Comparison of ENCODE assay signal across 23 cellular contexts in genomic region chr1:52531473-52531872, GRCh38.
"Had no signal": no experiment of that assay in that cellular context is flagged by ENCODE, and none has a peak within 500 bp of the region (broad histone marks: within the 10 kb centered on the region; RNA-seq: fewer than 3 reads in every experiment).

No MANE protein-coding gene starts in this region.

- H3K27ac Mint-ChIP-seq: activated T-helper 17 cell treated with anti-CD3 and anti-CD28 coated beads, Interleukin-2, amount 50 U/mL, for 72 hours; endodermal cell had no signal

- H3K27me3 ChIP-seq: spleen, tibial artery, uterus had no signal

- H3K4me1 ChIP-seq: lower lobe of right lung, tibial artery, uterus had no signal

- H3K4me1 Mint-ChIP-seq: endodermal cell had no signal

- DNase-seq: activated CD4-positive, alpha-beta T cell treated with anti-CD3 and anti-CD28 coated beads, Interleukin-2, amount 50 U/mL, for 48 hours; activated naive CD4-positive, alpha-beta T cell; activated T-cell treated with anti-CD3 and anti-CD28 coated beads for 4 hours; anterior cingulate cortex; caudate nucleus; endodermal cell; foreskin melanocyte; glutamatergic neuron; hypothalamus; lower lobe of right lung; nephron progenitor cell; occipital lobe; posterior cingulate gyrus; retina; spleen; stimulated activated CD4-positive, alpha-beta T cell treated with anti-CD3 and anti-CD28 coated beads, Interleukin-4, amount 100 ng/mL, for 4 hours; stimulated activated naive CD4-positive, alpha-beta T cell; substantia nigra; tibial artery; uterus; WERI-Rb-1 had no signal

- H3K9me3 ChIP-seq: lower lobe of right lung, uterus had no signal

- H3K9me3 Mint-ChIP-seq: activated T-helper 17 cell treated with anti-CD3 and anti-CD28 coated beads, Interleukin-2, amount 50 U/mL, for 72 hours had no signal

- H3K4me3 Mint-ChIP-seq: activated T-helper 17 cell treated with anti-CD3 and anti-CD28 coated beads, Interleukin-2, amount 50 U/mL, for 72 hours; brain; endodermal cell; nephron progenitor cell had no signal

- ATAC-seq: activated T-helper 17 cell treated with anti-CD3 and anti-CD28 coated beads, Interleukin-2, amount 50 U/mL, for 72 hours; lower lobe of right lung had no signal

- H3K4me3 ChIP-seq: lower lobe of right lung, spleen, tibial artery, uterus had no signal

- H3K27me3 Mint-ChIP-seq: activated T-helper 17 cell treated with anti-CD3 and anti-CD28 coated beads, Interleukin-2, amount 50 U/mL, for 72 hours; brain had no signal

- H3K36me3 ChIP-seq: uterus had no signal

- H3K27ac ChIP-seq: lower lobe of right lung, tibial artery, uterus, WERI-Rb-1 had no signal
